1 cellular context compared by ENCODE assay signal in the genomic region with DNA sequence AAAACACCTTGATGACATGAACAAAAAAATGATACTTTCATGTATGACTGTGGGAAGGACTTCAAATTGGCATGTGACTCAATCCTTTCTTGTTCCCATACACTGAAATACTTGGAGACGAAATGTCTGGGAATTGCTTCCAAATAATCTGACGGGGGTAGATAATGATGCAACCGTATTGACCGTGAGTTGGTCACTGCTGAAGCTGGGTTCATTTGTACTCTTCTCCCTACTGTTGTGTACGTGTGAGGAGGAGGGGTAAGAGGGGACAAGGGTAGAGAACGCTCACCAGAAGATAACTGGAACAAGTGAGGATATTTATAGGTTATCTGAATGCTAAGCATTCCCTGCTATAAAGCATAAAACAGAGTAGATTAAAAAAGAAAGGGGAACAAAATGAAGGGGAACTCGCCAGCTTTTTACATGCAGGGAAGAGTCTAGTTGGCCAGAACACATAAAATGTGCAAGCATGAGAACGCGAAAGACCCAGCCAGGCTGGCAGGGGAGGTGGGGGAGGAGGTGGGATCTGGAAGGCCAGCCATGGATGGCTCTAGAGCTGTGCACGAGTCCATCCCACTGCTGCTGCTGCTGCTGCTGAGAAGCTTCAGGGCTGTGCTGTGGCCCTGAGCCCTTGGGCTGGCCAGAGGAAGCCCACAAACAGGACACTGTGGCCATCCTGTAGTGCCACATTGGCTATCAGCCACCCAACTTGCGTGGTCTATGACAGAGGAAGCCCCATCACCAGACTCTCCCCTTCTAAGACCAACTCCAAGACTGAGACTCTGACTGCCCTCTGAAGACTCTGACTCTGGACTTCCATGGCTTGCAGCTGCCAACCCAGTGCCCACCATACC.
TF ChIP-seq lines count a peak whose summit lies in the region.

No MANE protein-coding gene starts in this region.

TF ChIP-seq in K562, 482 proteins besides CTCF, POLR2A, EP300 and RAD21:
- TF ChIP-seq, protein P1, sequence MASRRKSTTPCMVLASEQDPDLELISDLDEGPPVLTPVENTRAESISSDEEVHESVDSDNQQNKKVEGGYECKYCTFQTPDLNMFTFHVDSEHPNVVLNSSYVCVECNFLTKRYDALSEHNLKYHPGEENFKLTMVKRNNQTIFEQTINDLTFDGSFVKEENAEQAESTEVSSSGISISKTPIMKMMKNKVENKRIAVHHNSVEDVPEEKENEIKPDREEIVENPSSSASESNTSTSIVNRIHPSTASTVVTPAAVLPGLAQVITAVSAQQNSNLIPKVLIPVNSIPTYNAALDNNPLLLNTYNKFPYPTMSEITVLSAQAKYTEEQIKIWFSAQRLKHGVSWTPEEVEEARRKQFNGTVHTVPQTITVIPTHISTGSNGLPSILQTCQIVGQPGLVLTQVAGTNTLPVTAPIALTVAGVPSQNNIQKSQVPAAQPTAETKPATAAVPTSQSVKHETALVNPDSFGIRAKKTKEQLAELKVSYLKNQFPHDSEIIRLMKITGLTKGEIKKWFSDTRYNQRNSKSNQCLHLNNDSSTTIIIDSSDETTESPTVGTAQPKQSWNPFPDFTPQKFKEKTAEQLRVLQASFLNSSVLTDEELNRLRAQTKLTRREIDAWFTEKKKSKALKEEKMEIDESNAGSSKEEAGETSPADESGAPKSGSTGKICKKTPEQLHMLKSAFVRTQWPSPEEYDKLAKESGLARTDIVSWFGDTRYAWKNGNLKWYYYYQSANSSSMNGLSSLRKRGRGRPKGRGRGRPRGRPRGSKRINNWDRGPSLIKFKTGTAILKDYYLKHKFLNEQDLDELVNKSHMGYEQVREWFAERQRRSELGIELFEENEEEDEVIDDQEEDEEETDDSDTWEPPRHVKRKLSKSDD (conservative IDR thresholded peaks at IDR 0.05; ENCODE audit: low read length): no peak
- TF ChIP-seq ZNF263 (CRISPR knock-in tag; IDR thresholded peaks at IDR 0.05; ENCODE audit: borderline replicate concordance): no peak
- no peak for TF ChIP-seq MAFF (IDR thresholded peaks at IDR 0.05; ENCODE audit: low read length)
- TF ChIP-seq ZC3H4 (CRISPR knock-in tag; IDR thresholded peaks at IDR 0.05; ENCODE audit: borderline replicate concordance): no peak
- TF ChIP-seq, protein P2, sequence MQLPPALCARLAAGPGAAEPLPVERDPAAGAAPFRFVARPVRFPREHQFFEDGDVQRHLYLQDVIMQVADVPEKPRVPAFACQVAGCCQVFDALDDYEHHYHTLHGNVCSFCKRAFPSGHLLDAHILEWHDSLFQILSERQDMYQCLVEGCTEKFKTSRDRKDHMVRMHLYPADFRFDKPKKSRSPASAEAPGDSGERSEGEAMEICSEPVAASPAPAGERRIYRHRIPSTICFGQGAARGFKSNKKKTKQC (CRISPR knock-in tag; IDR thresholded peaks at IDR 0.05): no peak
- no peak for TF ChIP-seq HEY1 (CRISPR knock-in tag; IDR thresholded peaks at IDR 0.05; ENCODE audit: borderline replicate concordance)
- 0 out of 2 replicates have a peak, but pooled peaks have one; percentile 9 for TF ChIP-seq CEBPG (CRISPR knock-in tag; IDR thresholded peaks at IDR 0.05)
- peak; percentile 70 to 75 for TF ChIP-seq CEBPG (tag; conservative IDR thresholded peaks at IDR 0.05 in 1 of 2, IDR thresholded peaks at IDR 0.05 in 1 of 2)
- TF ChIP-seq, protein P3, sequence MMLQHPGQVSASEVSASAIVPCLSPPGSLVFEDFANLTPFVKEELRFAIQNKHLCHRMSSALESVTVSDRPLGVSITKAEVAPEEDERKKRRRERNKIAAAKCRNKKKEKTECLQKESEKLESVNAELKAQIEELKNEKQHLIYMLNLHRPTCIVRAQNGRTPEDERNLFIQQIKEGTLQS (IDR thresholded peaks at IDR 0.05): peak; percentile 62
- TF ChIP-seq, protein P3 (CRISPR knock-in tag; conservative IDR thresholded peaks at IDR 0.05): no peak
- no peak for TF ChIP-seq NEUROD1 (IDR thresholded peaks at IDR 0.05; ENCODE audit: borderline replicate concordance, low read depth, low read length, partially characterized antibody)
- no peak for TF ChIP-seq NONO (IDR thresholded peaks at IDR 0.05; ENCODE audit: low read depth in 2 of 2, low read length in 1 of 2)
TF ChIP-seq in K562: peak in this region for 2.
